8 cellular contexts compared by ENCODE assay signal in genomic region chr1:76075877-76076276, GRCh38. TPM values are rescaled to one million over a fixed set of nuclear protein-coding genes. Genes with fewer than 3 reads are reported as not detected.
DNase-seq lines count a peak whose midpoint lies in the region; ATAC-seq, FAIRE-seq and TF ChIP-seq lines count a peak whose summit lies in the region.

No MANE protein-coding gene starts in this region.

- H3K4me1 ChIP-seq in adipocyte (ENCODE audit: control insufficient read depth, insufficient read depth, low read length), result peaks cover 21% of the 10 kb centered on the region

- H3K4me3 Mint-ChIP-seq in natural killer cell, result peak overlapping the region; percentile 89

- no peak overlapping the region for H3K4me3 ChIP-seq in adipocyte (ENCODE audit: low read length)

- no peaks in the 10 kb centered on the region for H3K9me3 Mint-ChIP-seq in natural killer cell

- peak; percentile 43 for ATAC-seq in HG03135 (IDR thresholded peaks at IDR 0.05; ENCODE audit: unreplicated experiment)
- peak in 1 of 3 donors; percentile 28 for ATAC-seq in natural killer cell

- H3K27me3 Mint-ChIP-seq in natural killer cell (ENCODE audit: low read depth in 2 of 2), result peaks cover 0 to 10% of the 10 kb centered on the region in 2 donors

- intact Hi-C loops in natural killer cell (cut with micrococcal nuclease), result no loop called here

- DNase-seq in GM12891 (ENCODE audit: insufficient read length, low spot score) (no peak), adipocyte (ENCODE audit: low read depth) (peak; percentile 66), natural killer cell (no peak), DMS 273 treated with DMSO at 0.1 percent for 48 hours (lab: John Stamatoyannopoulos, UW) (no peak), NK-92 (lab: John Stamatoyannopoulos, UW; ENCODE audit: unreplicated experiment) (no peak), NCI-H82 (lab: John Stamatoyannopoulos, UW) (no peak)
- no peak for DNase-seq in activated CD8-positive, alpha-beta memory T cell treated with anti-CD3 and anti-CD28 coated beads for 24 hours

- FAIRE-seq in GM12891 (lab: Jason Lieb, UNC), result no peak

- H3K9ac ChIP-seq in adipocyte (ENCODE audit: low read length), result no peak overlapping the region

- H3K36me3 Mint-ChIP-seq in natural killer cell, result no peaks in the 10 kb centered on the region

- no peak for TF ChIP-seq POLR2A in GM12891 (IDR thresholded peaks at IDR 0.05; ENCODE audit: low read depth, low read length)

- peak overlapping the region in 1 of 2 donors; percentile 1 for H3K27ac Mint-ChIP-seq in natural killer cell

- TF ChIP-seq CTCF in natural killer cell (IDR thresholded peaks at IDR 0.05), result no peak

- no peaks in the 10 kb centered on the region for H3K9me3 ChIP-seq in adipocyte (ENCODE audit: control insufficient read depth, low read length)

- H3K4me1 Mint-ChIP-seq in natural killer cell, result peaks cover 17 to 22% of the 10 kb centered on the region in 2 donors

- no peaks in the 10 kb centered on the region for H3K36me3 ChIP-seq in adipocyte (ENCODE audit: control insufficient read depth, insufficient read depth, low read length, severe bottlenecking)

- H3K27me3 ChIP-seq in adipocyte (replicated peaks; ENCODE audit: control insufficient read depth, insufficient read depth, low read length), result no peaks in the 10 kb centered on the region

TF ChIP-seq in GM12891, 5 proteins besides CTCF, POLR2A, EP300 and RAD21:
- TF ChIP-seq TAF1 (IDR thresholded peaks at IDR 0.05; ENCODE audit: low read depth, low read length) (no peak), PAX5 (IDR thresholded peaks at IDR 0.05; ENCODE audit: insufficient read depth, low read length, severe bottlenecking) (no peak), POU2F2 (IDR thresholded peaks at IDR 0.05; ENCODE audit: low read depth, low read length) (no peak), SPI1 (IDR thresholded peaks at IDR 0.05; ENCODE audit: low read depth, low read length) (0 out of 2 replicates have a peak, but pooled peaks have one; percentile 20), POLR2AphosphoS5 (IDR thresholded peaks at IDR 0.05; ENCODE audit: low read depth, low read length) (no peak)

RNA-seq across cellular contexts. Expression of gene ST6GALNAC3, which starts 1.3 kb away (rescaled TPM):
- polyA plus RNA-seq in GM12891 (2012; ENCODE audit: low read depth, missing spikeins), result not detected
- total RNA-seq in natural killer cell, result not detected
